Comparison of ENCODE assay signal across 21 cellular contexts in genomic region chr9:9719373-9720112, GRCh38.
"Had no signal": no experiment of that assay in that cellular context is flagged by ENCODE, and none has a peak within 500 bp of the region (broad histone marks: within the 10 kb centered on the region; RNA-seq: fewer than 3 reads in every experiment).

No MANE protein-coding gene starts in this region.

- H3K27me3 Mint-ChIP-seq: activated CD4-positive, alpha-beta T cell treated with anti-CD3 and anti-CD28 coated beads for 36 hours; activated naive CD8-positive, alpha-beta T cell treated with anti-CD3 and anti-CD28 coated beads, Interleukin-2, amount 10 ng/mL, durations not matched to agents 7 days and 5 days; naive thymus-derived CD8-positive, alpha-beta T cell; progenitor cell of endocrine pancreas; stimulated activated naive CD8-positive, alpha-beta T cell treated with anti-CD3 and anti-CD28 coated beads, Interleukin-15, Interleukin-2, amounts not matched to agents 100 ng/mL and 50 ng/mL, for 24 hours had no signal

- H3K27ac Mint-ChIP-seq: activated B cell treated with CpG ODN at 0.5 μM for 24 hours; activated CD4-positive, alpha-beta T cell treated with anti-CD3 and anti-CD28 coated beads for 36 hours; activated naive CD8-positive, alpha-beta T cell treated with anti-CD3 and anti-CD28 coated beads, Interleukin-2, amount 10 ng/mL, durations not matched to agents 7 days and 5 days; activated T-helper 2 cell treated with anti-CD3 and anti-CD28 coated beads, Interferon-gamma antibody, Interleukin-2, Interleukin-4, amounts not matched to agents 10 μg/mL and 5 μg/mL and 100 μg/mL, durations not matched to agents 14 hours and 24 hours and 36 hours; mesothelial cell of epicardium; progenitor cell of endocrine pancreas; stimulated activated naive CD8-positive, alpha-beta T cell treated with anti-CD3 and anti-CD28 coated beads, Interleukin-15, Interleukin-2, amounts not matched to agents 100 ng/mL and 50 ng/mL, for 24 hours had no signal

- H3K4me3 Mint-ChIP-seq: activated B cell treated with CpG ODN at 0.5 μM for 24 hours; activated CD4-positive, alpha-beta T cell treated with anti-CD3 and anti-CD28 coated beads for 36 hours; activated naive CD8-positive, alpha-beta T cell treated with anti-CD3 and anti-CD28 coated beads, Interleukin-2, amount 10 ng/mL, durations not matched to agents 7 days and 5 days; activated T-cell treated with anti-CD3 and anti-CD28 coated beads, Interleukin-2, amount 50 U/mL, for 4 hours; mesothelial cell of epicardium; naive thymus-derived CD8-positive, alpha-beta T cell; stimulated activated naive CD8-positive, alpha-beta T cell treated with anti-CD3 and anti-CD28 coated beads, Interleukin-15, Interleukin-2, amounts not matched to agents 100 ng/mL and 50 ng/mL, for 24 hours had no signal

- ATAC-seq: activated CD4-positive, alpha-beta T cell treated with anti-CD3 and anti-CD28 coated beads for 36 hours; activated T-cell treated with anti-CD3 and anti-CD28 coated beads, Interleukin-2, amount 50 U/mL, for 4 hours; heart right ventricle; left lung; naive thymus-derived CD8-positive, alpha-beta T cell had no signal

- H3K36me3 Mint-ChIP-seq: activated naive CD8-positive, alpha-beta T cell treated with anti-CD3 and anti-CD28 coated beads, Interleukin-2, amount 10 ng/mL, durations not matched to agents 7 days and 5 days; mesothelial cell of epicardium; naive thymus-derived CD8-positive, alpha-beta T cell had no signal

- H3K4me1 Mint-ChIP-seq: activated B cell treated with CpG ODN at 0.5 μM for 24 hours; activated CD4-positive, alpha-beta T cell treated with anti-CD3 and anti-CD28 coated beads for 36 hours; activated naive CD8-positive, alpha-beta T cell treated with anti-CD3 and anti-CD28 coated beads, Interleukin-2, amount 10 ng/mL, durations not matched to agents 7 days and 5 days; naive thymus-derived CD8-positive, alpha-beta T cell had no signal

- DNase-seq: activated B cell treated with CpG ODN at 0.5 μM for 24 hours; activated CD4-positive, alpha-beta T cell treated with anti-CD3 and anti-CD28 coated beads for 36 hours; activated CD4-positive, alpha-beta T cell treated with anti-CD3 and anti-CD28 coated beads, Interleukin-2, amount 50 U/mL, for 4 hours; activated CD8-positive, alpha-beta memory T cell treated with anti-CD3 and anti-CD28 coated beads for 24 hours; activated CD8-positive, alpha-beta memory T cell treated with anti-CD3 and anti-CD28 coated beads, Interleukin-2, amount 50 U/mL, for 48 hours; activated naive CD4-positive, alpha-beta T cell; activated naive CD8-positive, alpha-beta T cell treated with anti-CD3 and anti-CD28 coated beads, Interleukin-2, amount 10 ng/mL, durations not matched to agents 7 days and 5 days; activated T-cell treated with anti-CD3 and anti-CD28 coated beads, Interleukin-2, amount 50 U/mL, for 4 hours; amniotic stem cell; cerebellar nuclear complex; cortex of kidney; heart right ventricle; kidney glomerular epithelial cell; naive thymus-derived CD8-positive, alpha-beta T cell; stimulated activated CD4-positive, alpha-beta T cell treated with anti-CD3 and anti-CD28 coated beads, Interleukin-4, amount 100 ng/mL, for 24 hours; T-helper 9 cell had no signal
